9 cellular contexts compared by ENCODE assay signal in genomic region chr5:149381986-149382338, GRCh38. TPM values are rescaled to one million over a fixed set of nuclear protein-coding genes. Genes with fewer than 3 reads are reported as not detected.
A peak's percentile ranks its signal among the peaks of the same experiment; 100 is the strongest.
DNase-seq lines count a peak whose midpoint lies in the region; ATAC-seq and TF ChIP-seq lines count a peak whose summit lies in the region.
"Had no signal": no experiment of that assay in that cellular context is flagged by ENCODE, and none has a peak within 500 bp of the region (broad histone marks: within the 10 kb centered on the region; RNA-seq: fewer than 3 reads in every experiment).

No MANE protein-coding gene starts in this region.

- no peaks in the 10 kb centered on the region for H3K9me3 Mint-ChIP-seq in activated CD8-positive, alpha-beta T cell treated with anti-CD3 and anti-CD28 coated beads, Interleukin-2, amount 10 ng/mL, durations not matched to agents 7 days and 5 days (ENCODE audit: insufficient read depth)
- H3K9me3 Mint-ChIP-seq in mesothelial cell of epicardium = no peaks in the 10 kb centered on the region
- H3K9me3 Mint-ChIP-seq: stimulated activated naive CD8-positive, alpha-beta T cell treated with anti-CD3 and anti-CD28 coated beads, Interleukin-15, Interleukin-2, amounts not matched to agents 100 ng/mL and 50 ng/mL, for 24 hours had no signal

- H3K27me3 ChIP-seq in effector memory CD4-positive, alpha-beta T cell (replicated peaks; ENCODE audit: control insufficient read depth, insufficient read depth, low read length, poor library complexity, severe bottlenecking) = no peaks in the 10 kb centered on the region

- no peaks in the 10 kb centered on the region for H3K4me1 Mint-ChIP-seq in activated CD8-positive, alpha-beta T cell treated with anti-CD3 and anti-CD28 coated beads, Interleukin-2, amount 10 ng/mL, durations not matched to agents 7 days and 5 days (ENCODE audit: low read depth)
- H3K4me1 Mint-ChIP-seq in mesothelial cell of epicardium = peaks cover 37% of the 10 kb centered on the region

- no peaks in the 10 kb centered on the region for H3K36me3 ChIP-seq in effector memory CD4-positive, alpha-beta T cell (ENCODE audit: control insufficient read depth, insufficient read depth, low read length)

- H3K27me3 Mint-ChIP-seq in activated CD8-positive, alpha-beta T cell treated with anti-CD3 and anti-CD28 coated beads, Interleukin-2, amount 10 ng/mL, durations not matched to agents 7 days and 5 days (ENCODE audit: low read depth) = peaks cover 2% of the 10 kb centered on the region
- H3K27me3 Mint-ChIP-seq in mesothelial cell of epicardium (ENCODE audit: low read depth) = no peaks in the 10 kb centered on the region
- H3K27me3 Mint-ChIP-seq: stimulated activated naive CD8-positive, alpha-beta T cell treated with anti-CD3 and anti-CD28 coated beads, Interleukin-15, Interleukin-2, amounts not matched to agents 100 ng/mL and 50 ng/mL, for 24 hours had no signal

- no peak overlapping the region for H3K27ac ChIP-seq in effector memory CD4-positive, alpha-beta T cell (ENCODE audit: insufficient read depth, low read length, poor library complexity, severe bottlenecking)

- ATAC-seq in HG02870 (IDR thresholded peaks at IDR 0.05; ENCODE audit: unreplicated experiment) = peak; percentile 80
- ATAC-seq in activated CD8-positive, alpha-beta T cell treated with anti-CD3 and anti-CD28 coated beads, Interleukin-2, amount 10 ng/mL, durations not matched to agents 7 days and 5 days = peak; percentile 85

- no peaks in the 10 kb centered on the region for H3K4me1 ChIP-seq in effector memory CD4-positive, alpha-beta T cell (ENCODE audit: control insufficient read depth, insufficient read depth, low read length, poor library complexity, severe bottlenecking)

- H3K4me3 Mint-ChIP-seq in activated CD8-positive, alpha-beta T cell treated with anti-CD3 and anti-CD28 coated beads, Interleukin-2, amount 10 ng/mL, durations not matched to agents 7 days and 5 days = no peak overlapping the region
- H3K4me3 Mint-ChIP-seq in mesothelial cell of epicardium = no peak overlapping the region
- H3K4me3 Mint-ChIP-seq: stimulated activated naive CD8-positive, alpha-beta T cell treated with anti-CD3 and anti-CD28 coated beads, Interleukin-15, Interleukin-2, amounts not matched to agents 100 ng/mL and 50 ng/mL, for 24 hours had no signal

- no peaks in the 10 kb centered on the region for H3K9me3 ChIP-seq in effector memory CD4-positive, alpha-beta T cell (ENCODE audit: control insufficient read depth, low read length)

- H3K27ac Mint-ChIP-seq in activated CD8-positive, alpha-beta T cell treated with anti-CD3 and anti-CD28 coated beads, Interleukin-2, amount 10 ng/mL, durations not matched to agents 7 days and 5 days = no peak overlapping the region
- H3K27ac Mint-ChIP-seq in mesothelial cell of epicardium = peak overlapping the region; percentile 59
- H3K27ac Mint-ChIP-seq: stimulated activated naive CD8-positive, alpha-beta T cell treated with anti-CD3 and anti-CD28 coated beads, Interleukin-15, Interleukin-2, amounts not matched to agents 100 ng/mL and 50 ng/mL, for 24 hours had no signal

- H3K4me3 ChIP-seq in effector memory CD4-positive, alpha-beta T cell (ENCODE audit: insufficient read depth, low read depth, low read length, poor library complexity, severe bottlenecking) = no peak overlapping the region

- DNase-seq in NCI-H1436 (lab: John Stamatoyannopoulos, UW) (peak; percentile 38), NCI-H1436 treated with DMSO at 0.1 percent for 48 hours (lab: John Stamatoyannopoulos, UW) (no peak), NCI-H69 (lab: John Stamatoyannopoulos, UW) (peak; percentile 62), mesothelial cell of epicardium (ENCODE audit: low spot score in 2 of 2, unreplicated experiment in 2 of 2) (peak; percentile 69 to 88)
- peak; percentile 78 for DNase-seq in activated CD8-positive, alpha-beta T cell treated with anti-CD3 and anti-CD28 coated beads, Interleukin-2, amount 10 ng/mL, durations not matched to agents 7 days and 5 days
- peak; percentile 33 to 57 (median 36) for DNase-seq in effector memory CD4-positive, alpha-beta T cell
- DNase-seq in stimulated activated CD8-positive, alpha-beta memory T cell treated with anti-CD3 and anti-CD28 coated beads, Interleukin-2, amount 100 ng/mL, for 1 hour (ENCODE audit: low read depth in 2 of 2) = peak; percentile 57 to 60

- peak; percentile 93 for TF ChIP-seq CTCF in mesothelial cell of epicardium (IDR thresholded peaks at IDR 0.05; ENCODE audit: unreplicated experiment)

- POLR2A ChIA-PET in activated CD8-positive, alpha-beta T cell treated with anti-CD3 and anti-CD28 coated beads, Interleukin-2, amount 10 ng/mL, durations not matched to agents 7 days and 5 days (lab: Charles Lee) = no interaction called here

- no peaks in the 10 kb centered on the region for H3K36me3 Mint-ChIP-seq in activated CD8-positive, alpha-beta T cell treated with anti-CD3 and anti-CD28 coated beads, Interleukin-2, amount 10 ng/mL, durations not matched to agents 7 days and 5 days (ENCODE audit: low read depth)
- no peaks in the 10 kb centered on the region for H3K36me3 Mint-ChIP-seq in mesothelial cell of epicardium

- CTCF ChIA-PET in activated CD8-positive, alpha-beta T cell treated with anti-CD3 and anti-CD28 coated beads, Interleukin-2, amount 10 ng/mL, durations not matched to agents 7 days and 5 days (lab: Charles Lee) = interaction anchor here (0.6 to 5.6 kb wide), 17 partner anchors 10 to 1876 kb away, joined by 3 to 36 read pairs (median 4); partner anchors contain the start of gene GRPEL2

RNA-seq across cellular contexts. Expression of gene IL17B, which starts 2.9 kb away (rescaled TPM):
- total RNA-seq in activated CD8-positive, alpha-beta T cell treated with anti-CD3 and anti-CD28 coated beads, Interleukin-2, amount 10 ng/mL, durations not matched to agents 7 days and 5 days = not detected
- 0.34 TPM in 1 of 3 replicates, not detected in the others for total RNA-seq in mesothelial cell of epicardium

RNA-seq across cellular contexts. Expression of gene PCYOX1L, which starts 24.1 kb away (rescaled TPM):
- total RNA-seq in activated CD8-positive, alpha-beta T cell treated with anti-CD3 and anti-CD28 coated beads, Interleukin-2, amount 10 ng/mL, durations not matched to agents 7 days and 5 days = 10 to 100 TPM; 33.9 to 35.0 TPM
- 23.2 to 23.6 TPM (median 23.5 TPM) in 3 replicates for total RNA-seq in mesothelial cell of epicardium

RNA-seq across cellular contexts. Expression of gene GRPEL2, which starts 36.7 kb away (rescaled TPM):
- 10 to 100 TPM; 29.9 to 30.0 TPM for total RNA-seq in activated CD8-positive, alpha-beta T cell treated with anti-CD3 and anti-CD28 coated beads, Interleukin-2, amount 10 ng/mL, durations not matched to agents 7 days and 5 days
- total RNA-seq in mesothelial cell of epicardium = 13.9 to 15.4 TPM (median 14.9 TPM) in 3 replicates
